In the genomic region with DNA sequence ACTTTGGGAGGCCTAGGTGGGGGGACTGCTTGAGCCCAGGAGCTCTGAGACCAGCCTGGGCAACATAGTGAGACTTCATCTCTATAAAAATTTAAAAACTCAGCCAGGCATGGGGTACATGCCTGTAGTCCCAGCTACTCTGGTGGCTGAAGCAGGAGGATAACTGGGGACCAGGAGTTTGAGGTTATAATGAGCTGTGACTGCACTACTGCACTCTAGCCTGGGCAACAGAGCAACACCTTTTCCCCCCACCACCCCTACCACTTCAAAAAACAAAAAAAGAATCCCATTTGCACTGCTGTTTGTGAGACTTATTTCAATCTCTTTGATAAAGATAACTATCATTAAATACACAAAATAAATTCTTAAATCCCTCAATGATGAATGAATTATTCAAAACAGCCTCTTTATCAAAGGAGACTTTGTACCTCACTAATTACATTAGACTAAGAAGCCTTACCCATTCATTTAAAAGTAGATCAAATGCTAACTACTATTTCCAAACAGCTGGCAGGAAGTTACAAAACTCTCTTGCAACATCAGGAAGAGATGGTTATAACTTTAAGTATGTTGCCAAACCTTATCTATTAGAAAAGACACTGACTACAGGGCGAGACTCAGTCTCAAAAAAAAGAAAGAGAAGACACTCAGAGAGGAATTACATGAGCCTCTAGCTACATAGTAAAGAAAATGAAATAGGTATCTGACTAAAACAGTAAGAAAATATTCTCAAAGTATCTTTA, we compare ENCODE assay signal across 1 cellular context.
TF ChIP-seq lines count a peak whose summit lies in the region.

No MANE protein-coding gene starts in this region.

TF ChIP-seq in K562, 482 proteins besides CTCF, POLR2A, EP300 and RAD21 (continued from another document):
- TF ChIP-seq ZBTB26 (CRISPR knock-in tag; IDR thresholded peaks at IDR 0.05) (no peak), CEBPG (CRISPR knock-in tag; IDR thresholded peaks at IDR 0.05) (no peak), CEBPG (tag; conservative IDR thresholded peaks at IDR 0.05 in 1 of 2, IDR thresholded peaks at IDR 0.05 in 1 of 2) (peak in 1 of 2 experiments; percentile 70; a peak in 3 of 4 replicates), HNRNPK (IDR thresholded peaks at IDR 0.05; ENCODE audit: low read depth, low read length, poor library complexity, severe bottlenecking) (no peak), AFF4 (CRISPR knock-in tag; IDR thresholded peaks at IDR 0.05) (no peak), MTA3 (IDR thresholded peaks at IDR 0.05; ENCODE audit: borderline replicate concordance) (no peak), KAT2B (IDR thresholded peaks at IDR 0.05; ENCODE audit: low read depth, low read length) (no peak), PURB (CRISPR knock-in tag; IDR thresholded peaks at IDR 0.05; ENCODE audit: low read depth) (no peak), ZNF124 (CRISPR knock-in tag; IDR thresholded peaks at IDR 0.05) (no peak), HEY1 (CRISPR knock-in tag; IDR thresholded peaks at IDR 0.05; ENCODE audit: borderline replicate concordance) (no peak), GABPA (tag; conservative IDR thresholded peaks at IDR 0.05; ENCODE audit: low read depth) (peak; percentile 75), REST (CRISPR knock-in tag; IDR thresholded peaks at IDR 0.05; ENCODE audit: low read depth) (no peak)
- TF ChIP-seq, protein P1, sequence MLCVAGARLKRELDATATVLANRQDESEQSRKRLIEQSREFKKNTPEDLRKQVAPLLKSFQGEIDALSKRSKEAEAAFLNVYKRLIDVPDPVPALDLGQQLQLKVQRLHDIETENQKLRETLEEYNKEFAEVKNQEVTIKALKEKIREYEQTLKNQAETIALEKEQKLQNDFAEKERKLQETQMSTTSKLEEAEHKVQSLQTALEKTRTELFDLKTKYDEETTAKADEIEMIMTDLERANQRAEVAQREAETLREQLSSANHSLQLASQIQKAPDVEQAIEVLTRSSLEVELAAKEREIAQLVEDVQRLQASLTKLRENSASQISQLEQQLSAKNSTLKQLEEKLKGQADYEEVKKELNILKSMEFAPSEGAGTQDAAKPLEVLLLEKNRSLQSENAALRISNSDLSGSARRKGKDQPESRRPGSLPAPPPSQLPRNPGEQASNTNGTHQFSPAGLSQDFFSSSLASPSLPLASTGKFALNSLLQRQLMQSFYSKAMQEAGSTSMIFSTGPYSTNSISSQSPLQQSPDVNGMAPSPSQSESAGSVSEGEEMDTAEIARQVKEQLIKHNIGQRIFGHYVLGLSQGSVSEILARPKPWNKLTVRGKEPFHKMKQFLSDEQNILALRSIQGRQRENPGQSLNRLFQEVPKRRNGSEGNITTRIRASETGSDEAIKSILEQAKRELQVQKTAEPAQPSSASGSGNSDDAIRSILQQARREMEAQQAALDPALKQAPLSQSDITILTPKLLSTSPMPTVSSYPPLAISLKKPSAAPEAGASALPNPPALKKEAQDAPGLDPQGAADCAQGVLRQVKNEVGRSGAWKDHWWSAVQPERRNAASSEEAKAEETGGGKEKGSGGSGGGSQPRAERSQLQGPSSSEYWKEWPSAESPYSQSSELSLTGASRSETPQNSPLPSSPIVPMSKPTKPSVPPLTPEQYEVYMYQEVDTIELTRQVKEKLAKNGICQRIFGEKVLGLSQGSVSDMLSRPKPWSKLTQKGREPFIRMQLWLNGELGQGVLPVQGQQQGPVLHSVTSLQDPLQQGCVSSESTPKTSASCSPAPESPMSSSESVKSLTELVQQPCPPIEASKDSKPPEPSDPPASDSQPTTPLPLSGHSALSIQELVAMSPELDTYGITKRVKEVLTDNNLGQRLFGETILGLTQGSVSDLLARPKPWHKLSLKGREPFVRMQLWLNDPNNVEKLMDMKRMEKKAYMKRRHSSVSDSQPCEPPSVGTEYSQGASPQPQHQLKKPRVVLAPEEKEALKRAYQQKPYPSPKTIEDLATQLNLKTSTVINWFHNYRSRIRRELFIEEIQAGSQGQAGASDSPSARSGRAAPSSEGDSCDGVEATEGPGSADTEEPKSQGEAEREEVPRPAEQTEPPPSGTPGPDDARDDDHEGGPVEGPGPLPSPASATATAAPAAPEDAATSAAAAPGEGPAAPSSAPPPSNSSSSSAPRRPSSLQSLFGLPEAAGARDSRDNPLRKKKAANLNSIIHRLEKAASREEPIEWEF (CRISPR knock-in tag; IDR thresholded peaks at IDR 0.05) = no peak
